In the genomic region with DNA sequence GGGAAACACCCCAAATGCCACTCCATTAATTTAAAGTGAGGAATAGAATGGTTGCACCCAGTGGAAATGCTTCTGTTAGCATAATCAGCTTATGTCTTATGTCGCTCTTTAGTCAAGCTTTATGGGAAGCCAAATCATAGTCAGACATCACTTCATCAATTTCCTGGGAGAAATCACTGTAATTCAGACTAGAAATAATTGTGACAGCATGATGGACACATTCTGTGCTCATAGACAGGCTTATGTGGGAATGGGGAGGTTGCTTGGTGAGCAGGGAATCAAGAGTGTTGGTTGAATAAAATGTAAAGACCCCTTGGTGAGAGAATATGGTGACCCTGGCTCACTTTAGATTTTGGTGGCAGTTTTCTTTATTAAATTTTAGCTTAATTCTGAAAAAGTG, we compare ENCODE assay signal across 8 cellular contexts.
"Had no signal": no experiment of that assay in that cellular context is flagged by ENCODE, and none has a peak within 500 bp of the region (broad histone marks: within the 10 kb centered on the region; RNA-seq: fewer than 3 reads in every experiment).

No MANE protein-coding gene starts in this region.

- FAIRE-seq: HepG2, HTR-8/SVneo, K562 had no signal

- H3K27ac Mint-ChIP-seq: IgD-negative memory B cell had no signal

- H3K4me1 Mint-ChIP-seq: IgD-negative memory B cell had no signal

- H3K36me3 Mint-ChIP-seq: IgD-negative memory B cell had no signal

- ATAC-seq: HepG2, K562 had no signal

- H3K4me3 Mint-ChIP-seq: IgD-negative memory B cell had no signal

- H3K27ac ChIP-seq: HL-60 had no signal

- H3K4me3 ChIP-seq: K562 had no signal

- H3K27me3 Mint-ChIP-seq: IgD-negative memory B cell had no signal

- DNase-seq: IMR-90, KBM-7, KG1 had no signal
